ENCODE assay signal across 1 cellular context in the genomic region with DNA sequence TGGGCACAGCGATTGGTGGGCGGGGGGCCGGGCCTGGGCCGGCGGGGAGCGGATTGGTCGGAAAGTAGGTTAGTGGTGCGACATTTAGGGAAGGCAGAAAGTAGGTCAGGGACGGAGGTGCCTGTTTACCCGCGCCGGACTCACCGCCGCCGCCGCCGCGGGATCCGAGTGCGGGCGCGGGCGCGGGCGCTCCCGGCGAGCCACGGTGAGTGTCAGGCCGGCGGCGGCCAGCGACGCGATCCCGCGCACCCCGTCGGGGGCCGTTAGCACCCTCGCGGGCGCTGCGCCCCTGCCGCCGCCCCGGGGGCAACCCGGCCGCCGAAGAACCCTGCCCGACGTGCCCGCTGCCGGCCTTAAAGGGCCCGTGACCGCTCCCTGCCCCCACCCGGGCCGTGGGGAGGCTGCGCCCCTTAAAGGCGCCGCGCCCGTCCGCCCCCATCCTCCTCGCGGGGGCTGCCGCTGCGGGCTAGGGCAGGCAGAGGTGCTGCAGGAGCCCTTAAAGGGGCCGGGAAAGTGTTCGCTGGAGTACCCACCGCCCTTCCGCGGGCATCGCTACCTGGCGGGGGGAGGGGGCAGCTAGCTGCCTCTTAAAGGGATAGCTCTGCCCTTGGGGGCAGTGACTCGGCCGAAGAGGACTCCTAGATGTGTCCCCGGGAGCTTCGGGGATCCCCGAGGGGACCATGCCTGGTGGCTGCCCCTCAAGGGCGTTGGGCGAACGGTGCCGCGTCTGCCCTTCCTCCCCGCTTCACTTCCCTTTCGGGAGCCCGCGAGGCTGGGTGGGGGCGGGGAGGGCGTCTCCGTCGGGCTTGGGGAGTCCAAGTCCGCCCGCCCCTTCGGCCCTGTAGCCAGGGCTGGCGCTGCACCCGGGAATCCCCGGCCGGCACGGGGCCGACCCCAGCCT.
TF ChIP-seq lines count a peak whose summit lies in the region.

A gene (plus strand): TSS at position 72 of the 901 bp plus-strand sequence. CDS start 76,519 bp downstream, outside the sequence.

TF ChIP-seq in HepG2, 621 proteins besides CTCF, POLR2A, EP300 and RAD21 (continued from another document and continues in another):
- TF ChIP-seq, protein P1, sequence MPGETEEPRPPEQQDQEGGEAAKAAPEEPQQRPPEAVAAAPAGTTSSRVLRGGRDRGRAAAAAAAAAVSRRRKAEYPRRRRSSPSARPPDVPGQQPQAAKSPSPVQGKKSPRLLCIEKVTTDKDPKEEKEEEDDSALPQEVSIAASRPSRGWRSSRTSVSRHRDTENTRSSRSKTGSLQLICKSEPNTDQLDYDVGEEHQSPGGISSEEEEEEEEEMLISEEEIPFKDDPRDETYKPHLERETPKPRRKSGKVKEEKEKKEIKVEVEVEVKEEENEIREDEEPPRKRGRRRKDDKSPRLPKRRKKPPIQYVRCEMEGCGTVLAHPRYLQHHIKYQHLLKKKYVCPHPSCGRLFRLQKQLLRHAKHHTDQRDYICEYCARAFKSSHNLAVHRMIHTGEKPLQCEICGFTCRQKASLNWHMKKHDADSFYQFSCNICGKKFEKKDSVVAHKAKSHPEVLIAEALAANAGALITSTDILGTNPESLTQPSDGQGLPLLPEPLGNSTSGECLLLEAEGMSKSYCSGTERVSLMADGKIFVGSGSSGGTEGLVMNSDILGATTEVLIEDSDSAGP (CRISPR knock-in tag; IDR thresholded peaks at IDR 0.05; ENCODE audit: borderline replicate concordance): peak; percentile 99
- TF ChIP-seq MATR3 (CRISPR knock-in tag; IDR thresholded peaks at IDR 0.05): no peak
- no peak for TF ChIP-seq ZNF543 (CRISPR knock-in tag; IDR thresholded peaks at IDR 0.05)
- TF ChIP-seq, protein P2, sequence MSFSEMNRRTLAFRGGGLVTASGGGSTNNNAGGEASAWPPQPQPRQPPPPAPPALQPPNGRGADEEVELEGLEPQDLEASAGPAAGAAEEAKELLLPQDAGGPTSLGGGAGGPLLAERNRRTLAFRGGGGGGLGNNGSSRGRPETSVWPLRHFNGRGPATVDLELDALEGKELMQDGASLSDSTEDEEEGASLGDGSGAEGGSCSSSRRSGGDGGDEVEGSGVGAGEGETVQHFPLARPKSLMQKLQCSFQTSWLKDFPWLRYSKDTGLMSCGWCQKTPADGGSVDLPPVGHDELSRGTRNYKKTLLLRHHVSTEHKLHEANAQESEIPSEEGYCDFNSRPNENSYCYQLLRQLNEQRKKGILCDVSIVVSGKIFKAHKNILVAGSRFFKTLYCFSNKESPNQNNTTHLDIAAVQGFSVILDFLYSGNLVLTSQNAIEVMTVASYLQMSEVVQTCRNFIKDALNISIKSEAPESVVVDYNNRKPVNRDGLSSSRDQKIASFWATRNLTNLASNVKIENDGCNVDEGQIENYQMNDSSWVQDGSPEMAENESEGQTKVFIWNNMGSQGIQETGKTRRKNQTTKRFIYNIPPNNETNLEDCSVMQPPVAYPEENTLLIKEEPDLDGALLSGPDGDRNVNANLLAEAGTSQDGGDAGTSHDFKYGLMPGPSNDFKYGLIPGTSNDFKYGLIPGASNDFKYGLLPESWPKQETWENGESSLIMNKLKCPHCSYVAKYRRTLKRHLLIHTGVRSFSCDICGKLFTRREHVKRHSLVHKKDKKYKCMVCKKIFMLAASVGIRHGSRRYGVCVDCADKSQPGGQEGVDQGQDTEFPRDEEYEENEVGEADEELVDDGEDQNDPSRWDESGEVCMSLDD (CRISPR knock-in tag; IDR thresholded peaks at IDR 0.05; ENCODE audit: borderline replicate concordance): no peak
- TF ChIP-seq GTF2F1 (IDR thresholded peaks at IDR 0.05; ENCODE audit: low read length): no peak
- 0 out of 2 replicates have a peak, but pooled peaks have one; percentile 23 for TF ChIP-seq ZNF274 (CRISPR knock-in tag; IDR thresholded peaks at IDR 0.05)
- no peak for TF ChIP-seq ZSCAN22 (CRISPR knock-in tag; IDR thresholded peaks at IDR 0.05)
- no peak for TF ChIP-seq ZNF790 (CRISPR knock-in tag; IDR thresholded peaks at IDR 0.05; ENCODE audit: borderline replicate concordance)
- TF ChIP-seq, protein P3, sequence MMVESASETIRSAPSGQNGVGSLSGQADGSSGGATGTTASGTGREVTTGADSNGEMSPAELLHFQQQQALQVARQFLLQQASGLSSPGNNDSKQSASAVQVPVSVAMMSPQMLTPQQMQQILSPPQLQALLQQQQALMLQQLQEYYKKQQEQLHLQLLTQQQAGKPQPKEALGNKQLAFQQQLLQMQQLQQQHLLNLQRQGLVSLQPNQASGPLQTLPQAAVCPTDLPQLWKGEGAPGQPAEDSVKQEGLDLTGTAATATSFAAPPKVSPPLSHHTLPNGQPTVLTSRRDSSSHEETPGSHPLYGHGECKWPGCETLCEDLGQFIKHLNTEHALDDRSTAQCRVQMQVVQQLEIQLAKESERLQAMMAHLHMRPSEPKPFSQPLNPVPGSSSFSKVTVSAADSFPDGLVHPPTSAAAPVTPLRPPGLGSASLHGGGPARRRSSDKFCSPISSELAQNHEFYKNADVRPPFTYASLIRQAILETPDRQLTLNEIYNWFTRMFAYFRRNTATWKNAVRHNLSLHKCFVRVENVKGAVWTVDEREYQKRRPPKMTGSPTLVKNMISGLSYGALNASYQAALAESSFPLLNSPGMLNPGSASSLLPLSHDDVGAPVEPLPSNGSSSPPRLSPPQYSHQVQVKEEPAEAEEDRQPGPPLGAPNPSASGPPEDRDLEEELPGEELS (CRISPR knock-in tag; IDR thresholded peaks at IDR 0.05): no peak
- TF ChIP-seq, protein P4, sequence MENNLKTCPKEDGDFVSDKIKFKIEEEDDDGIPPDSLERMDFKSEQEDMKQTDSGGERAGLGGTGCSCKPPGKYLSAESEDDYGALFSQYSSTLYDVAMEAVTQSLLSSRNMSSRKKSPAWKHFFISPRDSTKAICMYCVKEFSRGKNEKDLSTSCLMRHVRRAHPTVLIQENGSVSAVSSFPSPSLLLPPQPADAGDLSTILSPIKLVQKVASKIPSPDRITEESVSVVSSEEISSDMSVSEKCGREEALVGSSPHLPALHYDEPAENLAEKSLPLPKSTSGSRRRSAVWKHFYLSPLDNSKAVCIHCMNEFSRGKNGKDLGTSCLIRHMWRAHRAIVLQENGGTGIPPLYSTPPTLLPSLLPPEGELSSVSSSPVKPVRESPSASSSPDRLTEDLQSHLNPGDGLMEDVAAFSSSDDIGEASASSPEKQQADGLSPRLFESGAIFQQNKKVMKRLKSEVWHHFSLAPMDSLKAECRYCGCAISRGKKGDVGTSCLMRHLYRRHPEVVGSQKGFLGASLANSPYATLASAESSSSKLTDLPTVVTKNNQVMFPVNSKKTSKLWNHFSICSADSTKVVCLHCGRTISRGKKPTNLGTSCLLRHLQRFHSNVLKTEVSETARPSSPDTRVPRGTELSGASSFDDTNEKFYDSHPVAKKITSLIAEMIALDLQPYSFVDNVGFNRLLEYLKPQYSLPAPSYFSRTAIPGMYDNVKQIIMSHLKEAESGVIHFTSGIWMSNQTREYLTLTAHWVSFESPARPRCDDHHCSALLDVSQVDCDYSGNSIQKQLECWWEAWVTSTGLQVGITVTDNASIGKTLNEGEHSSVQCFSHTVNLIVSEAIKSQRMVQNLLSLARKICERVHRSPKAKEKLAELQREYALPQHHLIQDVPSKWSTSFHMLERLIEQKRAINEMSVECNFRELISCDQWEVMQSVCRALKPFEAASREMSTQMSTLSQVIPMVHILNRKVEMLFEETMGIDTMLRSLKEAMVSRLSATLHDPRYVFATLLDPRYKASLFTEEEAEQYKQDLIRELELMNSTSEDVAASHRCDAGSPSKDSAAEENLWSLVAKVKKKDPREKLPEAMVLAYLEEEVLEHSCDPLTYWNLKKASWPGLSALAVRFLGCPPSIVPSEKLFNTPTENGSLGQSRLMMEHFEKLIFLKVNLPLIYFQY (CRISPR knock-in tag; IDR thresholded peaks at IDR 0.05; ENCODE audit: borderline replicate concordance): no peak
- TF ChIP-seq, protein P5, sequence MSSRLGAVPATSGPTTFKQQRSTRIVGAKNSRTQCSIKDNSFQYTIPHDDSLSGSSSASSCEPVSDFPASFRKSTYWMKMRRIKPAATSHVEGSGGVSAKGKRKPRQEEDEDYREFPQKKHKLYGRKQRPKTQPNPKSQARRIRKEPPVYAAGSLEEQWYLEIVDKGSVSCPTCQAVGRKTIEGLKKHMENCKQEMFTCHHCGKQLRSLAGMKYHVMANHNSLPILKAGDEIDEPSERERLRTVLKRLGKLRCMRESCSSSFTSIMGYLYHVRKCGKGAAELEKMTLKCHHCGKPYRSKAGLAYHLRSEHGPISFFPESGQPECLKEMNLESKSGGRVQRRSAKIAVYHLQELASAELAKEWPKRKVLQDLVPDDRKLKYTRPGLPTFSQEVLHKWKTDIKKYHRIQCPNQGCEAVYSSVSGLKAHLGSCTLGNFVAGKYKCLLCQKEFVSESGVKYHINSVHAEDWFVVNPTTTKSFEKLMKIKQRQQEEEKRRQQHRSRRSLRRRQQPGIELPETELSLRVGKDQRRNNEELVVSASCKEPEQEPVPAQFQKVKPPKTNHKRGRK (CRISPR knock-in tag; IDR thresholded peaks at IDR 0.05): no peak
- no peak for TF ChIP-seq ZNF180 (CRISPR knock-in tag; IDR thresholded peaks at IDR 0.05; ENCODE audit: borderline replicate concordance, low read depth)
- 0 out of 2 replicates have a peak, but pooled peaks have one; percentile 16 for TF ChIP-seq ZFX (CRISPR knock-in tag; IDR thresholded peaks at IDR 0.05; ENCODE audit: low read depth)
- TF ChIP-seq, protein P6, sequence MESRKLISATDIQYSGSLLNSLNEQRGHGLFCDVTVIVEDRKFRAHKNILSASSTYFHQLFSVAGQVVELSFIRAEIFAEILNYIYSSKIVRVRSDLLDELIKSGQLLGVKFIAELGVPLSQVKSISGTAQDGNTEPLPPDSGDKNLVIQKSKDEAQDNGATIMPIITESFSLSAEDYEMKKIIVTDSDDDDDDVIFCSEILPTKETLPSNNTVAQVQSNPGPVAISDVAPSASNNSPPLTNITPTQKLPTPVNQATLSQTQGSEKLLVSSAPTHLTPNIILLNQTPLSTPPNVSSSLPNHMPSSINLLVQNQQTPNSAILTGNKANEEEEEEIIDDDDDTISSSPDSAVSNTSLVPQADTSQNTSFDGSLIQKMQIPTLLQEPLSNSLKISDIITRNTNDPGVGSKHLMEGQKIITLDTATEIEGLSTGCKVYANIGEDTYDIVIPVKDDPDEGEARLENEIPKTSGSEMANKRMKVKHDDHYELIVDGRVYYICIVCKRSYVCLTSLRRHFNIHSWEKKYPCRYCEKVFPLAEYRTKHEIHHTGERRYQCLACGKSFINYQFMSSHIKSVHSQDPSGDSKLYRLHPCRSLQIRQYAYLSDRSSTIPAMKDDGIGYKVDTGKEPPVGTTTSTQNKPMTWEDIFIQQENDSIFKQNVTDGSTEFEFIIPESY (CRISPR knock-in tag; IDR thresholded peaks at IDR 0.05): no peak
- TF ChIP-seq PTBP1 (IDR thresholded peaks at IDR 0.05; ENCODE audit: low read depth, low read length, poor library complexity, severe bottlenecking): no peak
- TF ChIP-seq ATAD3A (CRISPR knock-in tag; IDR thresholded peaks at IDR 0.05): no peak
- TF ChIP-seq, protein P7, sequence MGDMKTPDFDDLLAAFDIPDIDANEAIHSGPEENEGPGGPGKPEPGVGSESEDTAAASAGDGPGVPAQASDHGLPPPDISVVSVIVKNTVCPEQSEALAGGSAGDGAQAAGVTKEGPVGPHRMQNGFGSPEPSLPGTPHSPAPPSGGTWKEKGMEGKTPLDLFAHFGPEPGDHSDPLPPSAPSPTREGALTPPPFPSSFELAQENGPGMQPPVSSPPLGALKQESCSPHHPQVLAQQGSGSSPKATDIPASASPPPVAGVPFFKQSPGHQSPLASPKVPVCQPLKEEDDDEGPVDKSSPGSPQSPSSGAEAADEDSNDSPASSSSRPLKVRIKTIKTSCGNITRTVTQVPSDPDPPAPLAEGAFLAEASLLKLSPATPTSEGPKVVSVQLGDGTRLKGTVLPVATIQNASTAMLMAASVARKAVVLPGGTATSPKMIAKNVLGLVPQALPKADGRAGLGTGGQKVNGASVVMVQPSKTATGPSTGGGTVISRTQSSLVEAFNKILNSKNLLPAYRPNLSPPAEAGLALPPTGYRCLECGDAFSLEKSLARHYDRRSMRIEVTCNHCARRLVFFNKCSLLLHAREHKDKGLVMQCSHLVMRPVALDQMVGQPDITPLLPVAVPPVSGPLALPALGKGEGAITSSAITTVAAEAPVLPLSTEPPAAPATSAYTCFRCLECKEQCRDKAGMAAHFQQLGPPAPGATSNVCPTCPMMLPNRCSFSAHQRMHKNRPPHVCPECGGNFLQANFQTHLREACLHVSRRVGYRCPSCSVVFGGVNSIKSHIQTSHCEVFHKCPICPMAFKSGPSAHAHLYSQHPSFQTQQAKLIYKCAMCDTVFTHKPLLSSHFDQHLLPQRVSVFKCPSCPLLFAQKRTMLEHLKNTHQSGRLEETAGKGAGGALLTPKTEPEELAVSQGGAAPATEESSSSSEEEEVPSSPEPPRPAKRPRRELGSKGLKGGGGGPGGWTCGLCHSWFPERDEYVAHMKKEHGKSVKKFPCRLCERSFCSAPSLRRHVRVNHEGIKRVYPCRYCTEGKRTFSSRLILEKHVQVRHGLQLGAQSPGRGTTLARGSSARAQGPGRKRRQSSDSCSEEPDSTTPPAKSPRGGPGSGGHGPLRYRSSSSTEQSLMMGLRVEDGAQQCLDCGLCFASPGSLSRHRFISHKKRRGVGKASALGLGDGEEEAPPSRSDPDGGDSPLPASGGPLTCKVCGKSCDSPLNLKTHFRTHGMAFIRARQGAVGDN (CRISPR knock-in tag; IDR thresholded peaks at IDR 0.05): peak; percentile 36; the same call in 1 of the 2 replicates
- TF ChIP-seq, protein P8, sequence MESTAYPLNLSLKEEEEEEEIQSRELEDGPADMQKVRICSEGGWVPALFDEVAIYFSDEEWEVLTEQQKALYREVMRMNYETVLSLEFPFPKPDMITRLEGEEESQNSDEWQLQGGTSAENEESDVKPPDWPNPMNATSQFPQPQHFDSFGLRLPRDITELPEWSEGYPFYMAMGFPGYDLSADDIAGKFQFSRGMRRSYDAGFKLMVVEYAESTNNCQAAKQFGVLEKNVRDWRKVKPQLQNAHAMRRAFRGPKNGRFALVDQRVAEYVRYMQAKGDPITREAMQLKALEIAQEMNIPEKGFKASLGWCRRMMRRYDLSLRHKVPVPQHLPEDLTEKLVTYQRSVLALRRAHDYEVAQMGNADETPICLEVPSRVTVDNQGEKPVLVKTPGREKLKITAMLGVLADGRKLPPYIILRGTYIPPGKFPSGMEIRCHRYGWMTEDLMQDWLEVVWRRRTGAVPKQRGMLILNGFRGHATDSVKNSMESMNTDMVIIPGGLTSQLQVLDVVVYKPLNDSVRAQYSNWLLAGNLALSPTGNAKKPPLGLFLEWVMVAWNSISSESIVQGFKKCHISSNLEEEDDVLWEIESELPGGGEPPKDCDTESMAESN (CRISPR knock-in tag; conservative IDR thresholded peaks at IDR 0.05): no peak; the same call in 1 of the 2 replicates
- TF ChIP-seq ZNF850 (CRISPR knock-in tag; conservative IDR thresholded peaks at IDR 0.05): no peak
